ENCODE assay signal across 28 cellular contexts in the genomic region with DNA sequence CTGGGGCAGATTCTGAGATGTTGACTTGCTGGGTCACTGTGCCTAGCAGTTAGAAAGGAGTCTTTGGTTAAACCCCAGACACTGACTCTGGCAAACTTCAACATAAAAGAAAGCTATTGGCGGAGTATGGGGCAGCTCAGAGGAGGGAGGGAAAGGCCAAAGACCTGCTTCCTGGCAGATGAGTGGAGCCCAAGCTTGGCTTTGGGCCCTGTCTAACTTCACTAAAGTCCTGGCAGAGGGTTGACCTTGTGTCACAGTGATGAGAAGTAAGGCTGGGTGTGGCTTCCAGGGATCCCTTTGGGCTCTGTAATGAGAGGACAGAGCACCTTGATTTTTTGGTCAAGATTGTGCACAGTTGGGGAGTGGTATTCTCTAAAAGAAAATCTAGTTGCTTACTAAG.
"Had no signal": no experiment of that assay in that cellular context is flagged by ENCODE, and none has a peak within 500 bp of the region (broad histone marks: within the 10 kb centered on the region; RNA-seq: fewer than 3 reads in every experiment).

No MANE protein-coding gene starts in this region.

- FAIRE-seq: islet of Langerhans, pancreas, small intestine, TTC549 had no signal

- H3K36me3 ChIP-seq: esophagus muscularis mucosa, left ventricle myocardium inferior, pancreas, prostate gland, sigmoid colon, upper lobe of left lung, vagina had no signal

- H3K4me3 ChIP-seq: esophagus muscularis mucosa, left ventricle myocardium inferior, pancreas, prostate gland, sigmoid colon, upper lobe of left lung, vagina had no signal

- H3K27ac ChIP-seq: esophagus muscularis mucosa, left ventricle myocardium inferior, pancreas, prostate gland, sigmoid colon, upper lobe of left lung, vagina, VCaP had no signal

- H3K27me3 ChIP-seq: esophagus muscularis mucosa, pancreas, sigmoid colon, upper lobe of left lung, vagina had no signal

- DNase-seq: activated CD4-positive, alpha-beta T cell treated with anti-CD3 and anti-CD28 coated beads for 4 hours; activated CD4-positive, alpha-beta T cell treated with anti-CD3 and anti-CD28 coated beads, Interleukin-2, amount 50 U/mL, for 4 hours; activated naive CD4-positive, alpha-beta T cell treated with Interleukin-2 at 50 U/mL for 16 hours; activated naive CD8-positive, alpha-beta T cell treated with anti-CD3 and anti-CD28 coated beads, Interleukin-2, amount 10 ng/mL, durations not matched to agents 7 days and 5 days; activated T-cell treated with anti-CD3 and anti-CD28 coated beads for 4 hours; activated T-cell treated with anti-CD3 and anti-CD28 coated beads, Interleukin-2, amount 50 U/mL, for 72 hours; foreskin melanocyte; left ventricle myocardium inferior; naive B cell; nephron progenitor cell; pancreas; retina; sigmoid colon; small intestine; stimulated activated CD4-positive, alpha-beta T cell treated with anti-CD3 and anti-CD28 coated beads, Interleukin-1b, Interleukin-23, amount 100 ng/mL, for 48 hours; stimulated activated CD4-positive, alpha-beta T cell treated with anti-CD3 and anti-CD28 coated beads, Interleukin-4, amount 100 ng/mL, for 4 hours; stimulated activated CD8-positive, alpha-beta memory T cell treated with anti-CD3 and anti-CD28 coated beads, Interleukin-4, amount 100 ng/mL, for 48 hours; stimulated activated naive CD8-positive, alpha-beta T cell treated with anti-CD3 and anti-CD28 coated beads, Interleukin-15, amount 100 ng/mL, for 72 hours; substantia nigra; T-helper 9 cell; upper lobe of left lung had no signal

- H3K9me3 ChIP-seq: pancreas, prostate gland, sigmoid colon, vagina had no signal

- H3K4me1 ChIP-seq: pancreas, sigmoid colon had no signal

- ATAC-seq: activated T-cell treated with anti-CD3 and anti-CD28 coated beads, Interleukin-2, amount 50 U/mL, for 72 hours; pancreas; stimulated activated memory B cell treated with anti-CD40 and anti-IgM and Interleukin-4, amounts not matched to agents 10 μg/mL and 1 μg/mL and 100 μg/mL, for 72 hours; stimulated activated naive CD8-positive, alpha-beta T cell treated with anti-CD3 and anti-CD28 coated beads, Interleukin-15, amount 100 ng/mL, for 72 hours had no signal
